8 cellular contexts compared by ENCODE assay signal in the genomic region with DNA sequence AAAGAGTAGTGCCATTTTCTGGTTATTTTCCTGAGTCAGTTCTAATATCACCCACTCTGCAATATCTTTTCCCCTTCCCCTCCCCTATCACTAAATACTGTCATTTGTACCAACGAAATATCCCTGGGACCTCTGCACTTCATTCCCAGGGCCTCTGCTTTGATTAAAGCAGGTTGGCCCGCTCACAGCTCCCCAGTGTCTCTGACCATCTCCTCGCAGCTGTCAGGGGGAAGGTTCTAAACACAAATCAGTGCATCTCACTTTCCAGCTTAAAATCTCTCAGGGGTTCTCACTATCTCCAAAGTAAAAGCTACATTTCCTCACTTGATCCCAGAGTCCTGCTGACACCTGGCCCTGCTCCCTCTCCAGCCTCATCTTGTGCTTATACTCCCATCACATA.
"Had no signal": no experiment of that assay in that cellular context is flagged by ENCODE, and none has a peak within 500 bp of the region (broad histone marks: within the 10 kb centered on the region; RNA-seq: fewer than 3 reads in every experiment).

No MANE protein-coding gene starts in this region.

- H3K9me3 Mint-ChIP-seq: HFFc6 had no signal

- ATAC-seq: HCT116, K562 had no signal

- H3K27ac Mint-ChIP-seq: HFFc6 had no signal

- DNase-seq: GM23248, GOT3, H7, HFFc6, IMR-90, KG1 had no signal

- H3K4me3 Mint-ChIP-seq: HFFc6 had no signal
